ENCODE assay signal across 18 cellular contexts in the genomic region with DNA sequence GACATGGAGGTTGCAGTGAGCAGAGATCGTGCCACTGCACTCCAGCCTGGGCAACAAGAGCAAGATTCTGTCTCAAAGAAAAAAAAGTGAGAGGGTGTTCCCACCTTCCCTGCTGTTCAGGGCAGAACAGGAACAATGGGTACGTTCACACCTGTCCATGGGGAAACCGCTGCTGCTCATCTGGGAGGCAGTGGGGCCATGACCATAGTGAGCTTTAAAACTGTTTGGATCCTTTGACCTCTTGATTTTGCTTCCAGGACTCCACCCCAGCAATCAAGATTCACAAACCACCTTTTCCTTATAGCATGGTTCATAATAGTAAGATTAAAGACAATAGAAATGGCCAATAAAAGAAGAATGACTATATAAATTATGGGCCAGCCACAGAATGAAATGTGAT.
"Had no signal": no experiment of that assay in that cellular context is flagged by ENCODE, and none has a peak within 500 bp of the region (broad histone marks: within the 10 kb centered on the region; RNA-seq: fewer than 3 reads in every experiment).

No MANE protein-coding gene starts in this region.

- H3K4me1 Mint-ChIP-seq: mesothelial cell of epicardium had no signal

- H3K36me3 Mint-ChIP-seq: activated naive CD8-positive, alpha-beta T cell; mesothelial cell of epicardium had no signal

- ATAC-seq: activated CD8-positive, alpha-beta T cell treated with anti-CD3 and anti-CD28 coated beads, Interleukin-2, amount 10 ng/mL, durations not matched to agents 7 days and 5 days; sciatic nerve; stimulated activated naive CD8-positive, alpha-beta T cell treated with anti-CD3 and anti-CD28 coated beads, Interleukin-15, amount 100 ng/mL, for 72 hours had no signal

- H3K9me3 Mint-ChIP-seq: activated T-cell treated with anti-CD3 and anti-CD28 coated beads, Interleukin-2, amount 50 U/mL, for 24 hours had no signal

- H3K9me3 ChIP-seq: suprapubic skin, vagina had no signal

- H3K27ac ChIP-seq: cardiac muscle cell, suprapubic skin, vagina had no signal

- H3K4me3 Mint-ChIP-seq: activated B cell treated with CpG ODN at 0.5 μM for 24 hours; activated CD8-positive, alpha-beta T cell treated with anti-CD3 and anti-CD28 coated beads, Interleukin-2, amount 10 ng/mL, durations not matched to agents 7 days and 5 days; activated naive CD8-positive, alpha-beta T cell; activated T-cell treated with anti-CD3 and anti-CD28 coated beads, Interleukin-2, amount 50 U/mL, for 24 hours; mesothelial cell of epicardium had no signal

- H3K36me3 ChIP-seq: cardiac muscle cell, suprapubic skin, vagina had no signal

- H3K27me3 Mint-ChIP-seq: activated naive CD8-positive, alpha-beta T cell; activated T-cell treated with anti-CD3 and anti-CD28 coated beads, Interleukin-2, amount 50 U/mL, for 24 hours; stimulated activated naive CD8-positive, alpha-beta T cell treated with anti-CD3 and anti-CD28 coated beads, Interleukin-15, amount 100 ng/mL, for 72 hours had no signal

- H3K27me3 ChIP-seq: cardiac muscle cell, suprapubic skin, vagina had no signal

- H3K4me3 ChIP-seq: cardiac muscle cell, lung, smooth muscle cell, suprapubic skin, vagina had no signal

- DNase-seq: activated B cell treated with CpG ODN at 0.5 μM for 24 hours; activated CD4-positive, alpha-beta T cell treated with anti-CD3 and anti-CD28 coated beads for 48 hours; activated CD8-positive, alpha-beta T cell treated with anti-CD3 and anti-CD28 coated beads, Interleukin-2, amount 10 ng/mL, durations not matched to agents 7 days and 5 days; activated T-cell treated with anti-CD3 and anti-CD28 coated beads, Interleukin-2, amount 50 U/mL, for 24 hours; amygdala; stimulated activated CD4-positive, alpha-beta T cell treated with anti-CD3 and anti-CD28 coated beads, Interleukin-4, amount 100 ng/mL, for 1 hour; stimulated activated naive CD8-positive, alpha-beta T cell treated with anti-CD3 and anti-CD28 coated beads, Interleukin-15, amount 100 ng/mL, for 72 hours; SW 1271; T-helper 9 cell; trophoblast cell had no signal

- H3K27ac Mint-ChIP-seq: activated B cell treated with CpG ODN at 0.5 μM for 24 hours; activated naive CD8-positive, alpha-beta T cell; activated T-cell treated with anti-CD3 and anti-CD28 coated beads, Interleukin-2, amount 50 U/mL, for 24 hours; mesothelial cell of epicardium; stimulated activated naive CD8-positive, alpha-beta T cell treated with anti-CD3 and anti-CD28 coated beads, Interleukin-15, amount 100 ng/mL, for 72 hours had no signal
